ENCODE assay signal across 9 cellular contexts in genomic region chr4:80182237-80182866, GRCh38. TPM values are rescaled to one million over a fixed set of nuclear protein-coding genes. Genes with fewer than 3 reads are reported as not detected.
A peak's percentile ranks its signal among the peaks of the same experiment; 100 is the strongest.
DNase-seq lines count a peak whose midpoint lies in the region; ATAC-seq and TF ChIP-seq lines count a peak whose summit lies in the region.
"Had no signal": no experiment of that assay in that cellular context is flagged by ENCODE, and none has a peak within 500 bp of the region (broad histone marks: within the 10 kb centered on the region; RNA-seq: fewer than 3 reads in every experiment).

No MANE protein-coding gene starts in this region.

- peaks cover 23% of the 10 kb centered on the region for H3K9me3 Mint-ChIP-seq in activated CD4-positive, alpha-beta T cell treated with anti-CD3 and anti-CD28 coated beads for 36 hours (ENCODE audit: low read depth)
- H3K9me3 Mint-ChIP-seq in stimulated activated memory B cell treated with anti-CD40 and anti-IgM and Interleukin-4, amounts not matched to agents 10 μg/mL and 1 μg/mL and 100 μg/mL, for 72 hours, result peaks cover 4% of the 10 kb centered on the region

- H3K36me3 Mint-ChIP-seq in activated CD4-positive, alpha-beta T cell treated with anti-CD3 and anti-CD28 coated beads for 36 hours (ENCODE audit: low read depth), result peaks cover 13% of the 10 kb centered on the region
- H3K36me3 Mint-ChIP-seq in stimulated activated memory B cell treated with anti-CD40 and anti-IgM and Interleukin-4, amounts not matched to agents 10 μg/mL and 1 μg/mL and 100 μg/mL, for 72 hours, result peaks cover 6% of the 10 kb centered on the region

- POLR2A ChIA-PET in activated CD4-positive, alpha-beta T cell treated with anti-CD3 and anti-CD28 coated beads for 36 hours (lab: Charles Lee), result interaction anchor here (0.5 to 1.7 kb wide), 3 partner anchors 10 to 122 kb away, joined by 4 to 6 read pairs (median 4); no protein-coding TSS in a partner anchor

- H3K27me3 Mint-ChIP-seq in activated CD4-positive, alpha-beta T cell treated with anti-CD3 and anti-CD28 coated beads for 36 hours, result peaks cover 19% of the 10 kb centered on the region
- H3K27me3 Mint-ChIP-seq in stimulated activated memory B cell treated with anti-CD40 and anti-IgM and Interleukin-4, amounts not matched to agents 10 μg/mL and 1 μg/mL and 100 μg/mL, for 72 hours, result no peaks in the 10 kb centered on the region

- 19 to 20% methylated on average over 10 of the region's 10 CpGs for WGBS in lower leg skin, 2 donors

- peak overlapping the region; percentile 70 for H3K27ac Mint-ChIP-seq in activated CD4-positive, alpha-beta T cell treated with anti-CD3 and anti-CD28 coated beads for 36 hours
- H3K27ac Mint-ChIP-seq in stimulated activated memory B cell treated with anti-CD40 and anti-IgM and Interleukin-4, amounts not matched to agents 10 μg/mL and 1 μg/mL and 100 μg/mL, for 72 hours, result peak overlapping the region; percentile 96

- intact Hi-C loops in activated CD4-positive, alpha-beta T cell treated with anti-CD3 and anti-CD28 coated beads for 36 hours (cut with DNase I, micrococcal nuclease), result loop anchor here (1.0 to 10.0 kb wide), 7 partner anchors 9 to 1408 kb away; partner anchors contain the start of gene BMP2K (in 1 of the 2)
- intact Hi-C loops in lower leg skin (cut with DNase I; ENCODE audit: low total_unique reads), result no loop called here

- peak; percentile 29 for DNase-seq in activated CD4-positive, alpha-beta T cell treated with anti-CD3 and anti-CD28 coated beads for 36 hours
- no peak for DNase-seq in activated CD4-positive, alpha-beta T cell treated with anti-CD3 and anti-CD28 coated beads for 48 hours
- DNase-seq in Jurkat, Clone E6-1 (ENCODE audit: low read depth, low spot score), result peak; percentile 16
- no peak for DNase-seq in coronary artery (ENCODE audit: low spot score)
- no peak for DNase-seq in middle frontal gyrus (ENCODE audit: extremely low spot score, low spot score)
- DNase-seq in NCI-H82 (lab: John Stamatoyannopoulos, UW), result no peak
- DNase-seq in lower leg skin (ENCODE audit: low spot score in 2 of 2), result no peak
- DNase-seq: colonic mucosa had no signal

- CTCF ChIA-PET in activated CD4-positive, alpha-beta T cell treated with anti-CD3 and anti-CD28 coated beads for 36 hours (lab: Charles Lee), result interaction anchor here (0.5 to 10.3 kb wide), 12 partner anchors 11 to 265 kb away, joined by 3 to 105 read pairs (median 6); partner anchors contain the start of genes ANTXR2 and PRDM8

- H3K4me3 ChIP-seq in Jurkat, Clone E6-1 (ENCODE audit: low read length), result no peak overlapping the region
- H3K4me3 ChIP-seq in coronary artery, result peak overlapping the region; percentile 88
- H3K4me3 ChIP-seq in lower leg skin (ENCODE audit: low read depth, poor library complexity, severe bottlenecking), result no peak overlapping the region
- H3K4me3 ChIP-seq: colonic mucosa had no signal

- no peak for TF ChIP-seq POLR2A in lower leg skin (IDR thresholded peaks at IDR 0.05)

- ATAC-seq in activated CD4-positive, alpha-beta T cell treated with anti-CD3 and anti-CD28 coated beads for 36 hours, result peak; percentile 34
- ATAC-seq in stimulated activated memory B cell treated with anti-CD40 and anti-IgM and Interleukin-4, amounts not matched to agents 10 μg/mL and 1 μg/mL and 100 μg/mL, for 72 hours, result peak; percentile 70

- no peak overlapping the region for H3K27ac ChIP-seq in coronary artery
- H3K27ac ChIP-seq: colonic mucosa had no signal

- TF ChIP-seq CTCF in coronary artery (IDR thresholded peaks at IDR 0.05) (no peak), lower leg skin (IDR thresholded peaks at IDR 0.05) (no peak)

- peaks cover 45% of the 10 kb centered on the region for H3K4me1 Mint-ChIP-seq in activated CD4-positive, alpha-beta T cell treated with anti-CD3 and anti-CD28 coated beads for 36 hours
- H3K4me1 Mint-ChIP-seq in stimulated activated memory B cell treated with anti-CD40 and anti-IgM and Interleukin-4, amounts not matched to agents 10 μg/mL and 1 μg/mL and 100 μg/mL, for 72 hours, result peaks cover 43% of the 10 kb centered on the region

- H3K4me3 Mint-ChIP-seq in activated CD4-positive, alpha-beta T cell treated with anti-CD3 and anti-CD28 coated beads for 36 hours, result peak overlapping the region; percentile 33
- H3K4me3 Mint-ChIP-seq in stimulated activated memory B cell treated with anti-CD40 and anti-IgM and Interleukin-4, amounts not matched to agents 10 μg/mL and 1 μg/mL and 100 μg/mL, for 72 hours, result peak overlapping the region; percentile 70

RNA-seq across cellular contexts. Expression of gene PRDM8, which starts 15.0 kb away (rescaled TPM):
- 1 to 10 TPM; 1.4 to 1.6 TPM for total RNA-seq in activated CD4-positive, alpha-beta T cell treated with anti-CD3 and anti-CD28 coated beads for 36 hours
- polyA plus RNA-seq in Jurkat, Clone E6-1 (2012; ENCODE audit: insufficient read depth, insufficient read length), result 4.6 TPM
- total RNA-seq in lower leg skin, result 1 to 10 TPM; 1.4 to 4.6 (median 3.9) TPM

Comparison
In these comparisons a context has a peak if more than half of its experiments do, and no peak if none do; other contexts are left out.
1. DNase-seq: peak in activated CD4-positive, alpha-beta T cell treated with anti-CD3 and anti-CD28 coated beads for 36 hours (single experiment) and Jurkat, Clone E6-1 (single experiment); none in activated CD4-positive, alpha-beta T cell treated with anti-CD3 and anti-CD28 coated beads for 48 hours (single experiment), coronary artery (single experiment), middle frontal gyrus (single experiment), NCI-H82 (single experiment) and lower leg skin (0 of 2).